Comparison of ENCODE assay signal across 8 cellular contexts in genomic region chr18:50374170-50374752, GRCh38. TPM values are rescaled to one million over a fixed set of nuclear protein-coding genes. Genes with fewer than 3 reads are reported as not detected.
DNase-seq lines count a peak whose midpoint lies in the region; ATAC-seq, FAIRE-seq and TF ChIP-seq lines count a peak whose summit lies in the region.

No MANE protein-coding gene starts in this region.

- H3K27ac Mint-ChIP-seq in T-helper 2 cell treated with Interferon-gamma antibody and Interleukin-4, amounts not matched to agents 5 μg/mL and 100 μg/mL, for 36 hours = peak overlapping the region; percentile 90

- peak overlapping the region; percentile 71 for H3K4me3 ChIP-seq in astrocyte of the cerebellum (ENCODE audit: low read depth, low read length)

- peaks cover 3% of the 10 kb centered on the region for H3K27me3 Mint-ChIP-seq in T-helper 2 cell treated with Interferon-gamma antibody and Interleukin-4, amounts not matched to agents 5 μg/mL and 100 μg/mL, for 36 hours (ENCODE audit: low read depth)

- H3K9me3 Mint-ChIP-seq in T-helper 2 cell treated with Interferon-gamma antibody and Interleukin-4, amounts not matched to agents 5 μg/mL and 100 μg/mL, for 36 hours = peaks cover 11% of the 10 kb centered on the region

- DNase-seq in T-helper 2 cell treated with Interferon-gamma antibody and Interleukin-4, amounts not matched to agents 5 μg/mL and 100 μg/mL, for 36 hours (ENCODE audit: low spot score) = no peak
- DNase-seq in T-helper 2 cell = no peak
- DNase-seq in astrocyte of the cerebellum (ENCODE audit: low read depth) = no peak
- no peak for DNase-seq in HTR-8/SVneo (ENCODE audit: insufficient read length, low spot score)
- DNase-seq in RKO (ENCODE audit: low spot score) = no peak

- H3K27me3 ChIP-seq in layer of hippocampus (ENCODE audit: control insufficient read depth, insufficient read depth, low read length) = no peaks in the 10 kb centered on the region

- peaks cover 19% of the 10 kb centered on the region for H3K36me3 Mint-ChIP-seq in T-helper 2 cell treated with Interferon-gamma antibody and Interleukin-4, amounts not matched to agents 5 μg/mL and 100 μg/mL, for 36 hours (ENCODE audit: low read depth)

- peaks cover 20% of the 10 kb centered on the region for H3K4me1 Mint-ChIP-seq in T-helper 2 cell treated with Interferon-gamma antibody and Interleukin-4, amounts not matched to agents 5 μg/mL and 100 μg/mL, for 36 hours (ENCODE audit: low read depth)

- no peak for ATAC-seq in HG03520 (IDR thresholded peaks at IDR 0.05; ENCODE audit: unreplicated experiment)

- in situ Hi-C loops in astrocyte of the cerebellum (cut with HindIII; ENCODE audit: low sequenced_read_pairs) = no loop called here

- TF ChIP-seq CTCF in astrocyte of the cerebellum (IDR thresholded peaks at IDR 0.05; ENCODE audit: low read depth, low read length, missing control alignments) = no peak

- peak overlapping the region; percentile 92 for H3K4me3 Mint-ChIP-seq in T-helper 2 cell treated with Interferon-gamma antibody and Interleukin-4, amounts not matched to agents 5 μg/mL and 100 μg/mL, for 36 hours

- no peak for FAIRE-seq in HTR-8/SVneo (lab: Jason Lieb, UNC)

- H3K27ac ChIP-seq in layer of hippocampus (ENCODE audit: low read depth, low read length) (peak overlapping the region; percentile 59), temporal lobe (ENCODE audit: low read depth, low read length) (peak overlapping the region; percentile 42)

RNA-seq across cellular contexts. Expression of gene SKA1, which starts 0.6 kb away (rescaled TPM):
- 2.0 TPM for total RNA-seq in temporal lobe
